ENCODE assay signal across 21 cellular contexts in the genomic region with DNA sequence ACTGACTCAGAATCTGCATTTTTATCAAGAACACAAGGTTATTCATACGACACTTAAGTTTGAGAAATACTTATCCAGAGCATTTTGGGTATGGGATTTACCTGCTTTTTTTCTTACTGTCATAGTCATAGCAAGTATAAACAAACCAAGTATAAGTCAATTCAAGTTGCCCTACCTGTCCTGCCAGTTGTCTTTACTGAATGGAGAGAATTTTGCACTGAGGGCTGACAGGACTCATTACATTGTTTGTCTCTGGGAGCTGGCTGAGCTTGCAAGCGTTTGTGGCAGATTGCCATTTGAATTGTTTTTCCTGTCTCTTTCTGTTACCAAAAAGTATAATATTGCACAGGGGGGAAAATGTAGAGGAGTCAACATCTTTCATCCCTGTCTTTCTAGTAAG.
"Had no signal": no experiment of that assay in that cellular context is flagged by ENCODE, and none has a peak within 500 bp of the region (broad histone marks: within the 10 kb centered on the region; RNA-seq: fewer than 3 reads in every experiment).

No MANE protein-coding gene starts in this region.

- H3K4me3 ChIP-seq: hepatocyte, prostate gland, right lobe of liver, tibial artery, upper lobe of left lung, uterus had no signal

- H3K27ac ChIP-seq: hepatocyte, parathyroid adenoma, prostate gland, right lobe of liver, tibial artery, upper lobe of left lung, uterus had no signal

- H3K27ac Mint-ChIP-seq: naive thymus-derived CD4-positive, alpha-beta T cell; nephron progenitor cell; stimulated activated effector memory CD8-positive, alpha-beta T cell treated with anti-CD3 and anti-CD28 coated beads, Interleukin-12 subunit alpha, Interleukin-12 subunit beta, amount 100 ng/mL, for 72 hours had no signal

- DNase-seq: dermis blood vessel endothelial cell; erythroblast; foreskin melanocyte; head of caudate nucleus; kidney glomerular epithelial cell; mammary epithelial cell; naive thymus-derived CD4-positive, alpha-beta T cell; nephron progenitor cell; retina; right lobe of liver; stimulated activated CD4-positive, alpha-beta T cell treated with anti-CD3 and anti-CD28 coated beads, Interleukin-4, amount 100 ng/mL, for 1 hour; stimulated activated CD8-positive, alpha-beta memory T cell treated with anti-CD3 and anti-CD28 coated beads, Interleukin-4, amount 100 ng/mL, for 48 hours; stimulated activated naive CD8-positive, alpha-beta T cell treated with anti-CD3 and anti-CD28 coated beads, Interleukin-15, Interleukin-2, amounts not matched to agents 100 U/mL and 50 U/mL, for 24 hours; tibial artery; upper lobe of left lung; uterus had no signal

- ATAC-seq: left lobe of liver; naive thymus-derived CD4-positive, alpha-beta T cell; right lobe of liver; stimulated activated effector memory CD8-positive, alpha-beta T cell treated with anti-CD3 and anti-CD28 coated beads, Interleukin-12 subunit alpha, Interleukin-12 subunit beta, amount 100 ng/mL, for 72 hours; stimulated activated naive CD8-positive, alpha-beta T cell treated with anti-CD3 and anti-CD28 coated beads, Interleukin-15, Interleukin-2, amounts not matched to agents 100 U/mL and 50 U/mL, for 24 hours had no signal

- H3K9me3 ChIP-seq: prostate gland, right lobe of liver, tibial artery, upper lobe of left lung, uterus had no signal

- H3K27me3 ChIP-seq: hepatocyte, right lobe of liver, tibial artery, upper lobe of left lung, uterus had no signal

- H3K4me1 ChIP-seq: parathyroid adenoma, prostate gland, right lobe of liver, tibial artery, upper lobe of left lung, uterus had no signal

- H3K36me3 ChIP-seq: prostate gland, right lobe of liver, tibial artery, upper lobe of left lung, uterus had no signal

- H3K36me3 Mint-ChIP-seq: naive thymus-derived CD4-positive, alpha-beta T cell; stimulated activated effector memory CD8-positive, alpha-beta T cell treated with anti-CD3 and anti-CD28 coated beads, Interleukin-12 subunit alpha, Interleukin-12 subunit beta, amount 100 ng/mL, for 72 hours had no signal
